ENCODE assay signal across 8 cellular contexts in the genomic region with DNA sequence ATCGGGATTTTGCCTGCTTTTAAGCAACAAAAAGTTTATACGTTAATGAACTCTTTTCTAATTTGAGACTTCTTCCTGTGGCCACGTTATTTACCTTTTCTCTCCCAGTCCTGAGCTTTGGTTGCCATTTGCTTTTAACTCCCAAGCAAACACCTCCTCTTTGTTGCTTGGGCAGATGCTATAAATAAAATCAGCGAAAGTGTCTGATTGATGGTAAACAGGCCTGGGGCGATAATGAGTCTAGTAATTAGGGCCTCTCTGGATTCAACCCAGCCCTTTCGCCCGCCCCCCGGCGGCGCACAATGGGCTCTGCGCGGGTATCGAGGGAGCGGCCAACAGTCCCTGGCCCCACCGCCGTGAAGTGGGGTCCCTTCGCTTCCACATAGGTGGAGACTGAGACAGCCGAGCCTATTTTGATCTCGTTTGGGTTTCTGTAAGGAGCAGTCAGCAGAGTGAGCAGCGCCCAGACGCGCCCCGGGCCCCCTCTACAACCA. TPM values are rescaled to one million over a fixed set of nuclear protein-coding genes. Genes with fewer than 3 reads are reported as not detected.
DNase-seq lines count a peak whose midpoint lies in the region; ATAC-seq and TF ChIP-seq lines count a peak whose summit lies in the region.

No MANE protein-coding gene starts in this region.

- H3K27me3 ChIP-seq in skeletal muscle tissue (ENCODE audit: control insufficient read depth in 3 of 3, insufficient read depth in 3 of 3, low read length in 3 of 3), result peaks cover 0 to 15% (median 0%) of the 10 kb centered on the region in 3 donors

- peak overlapping the region; percentile 82 for H3K27ac ChIP-seq in VCaP
- no peak overlapping the region for H3K27ac ChIP-seq in skeletal muscle tissue (ENCODE audit: low read depth, low read length)

- peak overlapping the region; percentile 43 to 77 (median 61) for H3K9ac ChIP-seq in skeletal muscle tissue (ENCODE audit: low read depth in 1 of 3, low read length in 3 of 3)

- intact Hi-C loops in left cardiac atrium (cut with DNase I), result no loop called here

- peak; percentile 84 for DNase-seq in COLO668 (lab: John Stamatoyannopoulos, UW; ENCODE audit: unreplicated experiment)
- peak; percentile 25 for DNase-seq in Jurkat, Clone E6-1 (ENCODE audit: low read depth, low spot score)
- peak; percentile 43 for DNase-seq in left cardiac atrium
- no peak for DNase-seq in dedifferentiated amniotic fluid mesenchymal stem cell (ENCODE audit: extremely low spot score)
- no peak for DNase-seq in cerebellar nuclear complex (lab: John Stamatoyannopoulos, UW)

- no peaks in the 10 kb centered on the region for H3K9me3 ChIP-seq in skeletal muscle tissue (ENCODE audit: control insufficient read depth in 3 of 3, low read length in 3 of 3)

- H3K4me1 ChIP-seq in skeletal muscle tissue (ENCODE audit: control insufficient read depth in 3 of 3, insufficient read depth in 3 of 3, low read length in 3 of 3), result peaks cover 3 to 11% (median 5%) of the 10 kb centered on the region in 3 donors

- peak overlapping the region; percentile 81 for H3K4me3 ChIP-seq in Jurkat, Clone E6-1 (ENCODE audit: low read length)
- peak overlapping the region; percentile 80 to 94 (median 87) for H3K4me3 ChIP-seq in skeletal muscle tissue (ENCODE audit: low read length in 3 of 3)

- TF ChIP-seq CTCF in VCaP (conservative IDR thresholded peaks at IDR 0.05), result no peak; the same call in 1 of the 2 replicates

- H3K36me3 ChIP-seq in skeletal muscle tissue (ENCODE audit: control insufficient read depth in 3 of 3, insufficient read depth in 3 of 3, low read length in 3 of 3), result no peaks in the 10 kb centered on the region

- ATAC-seq in GM21381 (IDR thresholded peaks at IDR 0.05; ENCODE audit: unreplicated experiment), result peak; percentile 27
- peak; percentile 83 to 88 for ATAC-seq in left cardiac atrium

RNA-seq across cellular contexts. Expression of gene CLGN, which starts 0.8 kb away (rescaled TPM):
- 8.1 TPM for polyA plus RNA-seq in Jurkat, Clone E6-1 (2012; ENCODE audit: insufficient read depth, insufficient read length)
- total RNA-seq in left cardiac atrium (10 to 100 TPM; 55.7 to 58.2 TPM), skeletal muscle tissue (1.0 TPM)

RNA-seq across cellular contexts. Expression of gene SCOC, which starts 53.2 kb away (rescaled TPM):
- polyA plus RNA-seq in Jurkat, Clone E6-1 (2012; ENCODE audit: insufficient read depth, insufficient read length), result 43.2 TPM
- total RNA-seq in left cardiac atrium (10 to 100 TPM; 66.0 to 69.2 TPM), skeletal muscle tissue (13.6 TPM)

Comparison
In these comparisons a context has a peak if more than half of its experiments do, and no peak if none do; other contexts are left out.
1. DNase-seq: peak in COLO668 (single experiment), Jurkat, Clone E6-1 (single experiment) and left cardiac atrium (single experiment); none in dedifferentiated amniotic fluid mesenchymal stem cell (single experiment) and cerebellar nuclear complex (0 of 2).
2. RNA of gene CLGN, which starts 0.8 kb away (total RNA-seq): 55.7 to 58.2 TPM in left cardiac atrium; 1.0 TPM in skeletal muscle tissue (single experiment); every median in the first group is over 10 times any median in the second.